Comparison of ENCODE assay signal across 17 cellular contexts in genomic region chr11:69269926-69270697, GRCh38. TPM values are rescaled to one million over a fixed set of nuclear protein-coding genes. Genes with fewer than 3 reads are reported as not detected.
A peak's percentile ranks its signal among the peaks of the same experiment; 100 is the strongest.
DNase-seq lines count a peak whose midpoint lies in the region; FAIRE-seq and TF ChIP-seq lines count a peak whose summit lies in the region.
"Had no signal": no experiment of that assay in that cellular context is flagged by ENCODE, and none has a peak within 500 bp of the region (broad histone marks: within the 10 kb centered on the region; RNA-seq: fewer than 3 reads in every experiment).

No MANE protein-coding gene starts in this region.

- H3K27me3 Mint-ChIP-seq in endothelial cell (ENCODE audit: unreplicated experiment) (peaks cover 1% of the 10 kb centered on the region), immature natural killer cell (ENCODE audit: low read depth in 3 of 3) (peaks cover 5 to 6% (median 5%) of the 10 kb centered on the region in 3 donors)

- no peak overlapping the region for H2BK12ac ChIP-seq in H1 (ENCODE audit: low read depth, low read length)

- H2BK15ac ChIP-seq in H1 (ENCODE audit: low read length): no peak overlapping the region

- H3K4me1 ChIP-seq in H1 (replicated peaks in 1 of 4; ENCODE audit: control insufficient read depth in 3 of 4, insufficient read depth in 4 of 4, low read length in 3 of 4) (no peaks in the 10 kb centered on the region), kidney (ENCODE audit: control insufficient read depth in 1 of 2, insufficient read depth in 1 of 2, low read depth in 1 of 2, low read length in 2 of 2) (no peaks in the 10 kb centered on the region), spleen (peaks cover 0 to 18% (median 4%) of the 10 kb centered on the region in 6 donors)

- TF ChIP-seq CTCF in H1 (IDR thresholded peaks at IDR 0.05; ENCODE audit: control extremely low read depth in 1 of 3, insufficient read depth in 1 of 3, low read depth in 1 of 3, low read length in 3 of 3) (no peak), kidney (IDR thresholded peaks at IDR 0.05; ENCODE audit: borderline replicate concordance, extremely low read depth, insufficient read depth) (no peak), spleen (IDR thresholded peaks at IDR 0.05 in 8 of 11, conservative IDR thresholded peaks at IDR 0.05 in 3 of 11) (no peak), endothelial cell (IDR thresholded peaks at IDR 0.05; ENCODE audit: unreplicated experiment) (no peak)

- no peak overlapping the region for H3K4me3 ChIP-seq in H1 (ENCODE audit: extremely low read depth in 1 of 4, insufficient read depth in 2 of 4, low read depth in 3 of 4, low read length in 4 of 4)
- no peak overlapping the region for H3K4me3 ChIP-seq in kidney (ENCODE audit: low read length in 2 of 2)
- no peak overlapping the region for H3K4me3 ChIP-seq in spleen

- H3K36me3 ChIP-seq in H1 (ENCODE audit: control insufficient read depth in 2 of 4, insufficient read depth in 4 of 4, low read length in 3 of 4) (no peaks in the 10 kb centered on the region), kidney (ENCODE audit: control insufficient read depth in 1 of 2, insufficient read depth in 2 of 2, low read length in 2 of 2) (no peaks in the 10 kb centered on the region), spleen (no peaks in the 10 kb centered on the region)

- no peak overlapping the region for H3K4ac ChIP-seq in H1 (replicated peaks; ENCODE audit: insufficient read length, low read depth, low read length)

- FAIRE-seq in H1 (lab: Jason Lieb, UNC) (no peak), kidney (lab: Jason Lieb, UNC) (no peak)
- FAIRE-seq: GM12891, GM18507 had no signal

- H2AFZ ChIP-seq in H1 (ENCODE audit: low read length): no peak overlapping the region

- H3K9me3 ChIP-seq in H1 (ENCODE audit: insufficient read depth in 2 of 2, low read depth in 1 of 2, low read length in 1 of 2) (no peaks in the 10 kb centered on the region), kidney (ENCODE audit: control insufficient read depth in 1 of 2, low read length in 2 of 2) (no peaks in the 10 kb centered on the region), spleen (no peaks in the 10 kb centered on the region)

- H4K91ac ChIP-seq in H1 (replicated peaks; ENCODE audit: insufficient read length, low read length): no peak overlapping the region

- H3K4me1 Mint-ChIP-seq in endothelial cell (ENCODE audit: unreplicated experiment) (peaks cover 2% of the 10 kb centered on the region), immature natural killer cell (no peaks in the 10 kb centered on the region)

- CTCF ChIA-PET in H1 (lab: Charles Lee; ENCODE audit: partially characterized antibody): interaction anchor here (1.1 to 1.6 kb wide), 4 partner anchors 17 to 161 kb away, joined by 4 to 8 read pairs (median 5); no protein-coding TSS in a partner anchor

- no peak overlapping the region for H3K56ac ChIP-seq in H1 (replicated peaks; ENCODE audit: insufficient read length, low read depth, low read length)

- no peak overlapping the region for H3K4me2 ChIP-seq in H1 (ENCODE audit: insufficient read depth in 1 of 2, low read depth in 2 of 2, low read length in 2 of 2)

- H3K18ac ChIP-seq in H1 (ENCODE audit: extremely low read depth, low read length): no peak overlapping the region

- H3K27ac Mint-ChIP-seq in endothelial cell (ENCODE audit: unreplicated experiment) (no peak overlapping the region), immature natural killer cell (no peak overlapping the region)
- H3K27ac Mint-ChIP-seq: CD4-positive, alpha-beta memory T cell had no signal

- peaks cover 6% of the 10 kb centered on the region; the same call in 1 of the 2 replicates for H3K23me2 ChIP-seq in H1 (ENCODE audit: low read depth, low read length)

- no peak overlapping the region for H4K5ac ChIP-seq in H1 (ENCODE audit: insufficient read length, low read depth, low read length)

- H3K9me3 Mint-ChIP-seq in endothelial cell (ENCODE audit: unreplicated experiment) (no peaks in the 10 kb centered on the region), immature natural killer cell (no peaks in the 10 kb centered on the region)

- no peak overlapping the region for H2BK20ac ChIP-seq in H1 (ENCODE audit: low read length)

- WGBS in H1 (ENCODE audit: extremely low coverage in 1 of 2, insufficient coverage in 1 of 2, insufficient read length in 1 of 2, insufficient replicate concordance in 2 of 2, low coverage in 1 of 2, low lambda C conversion rate in 2 of 2, missing lambda C conversion rate in 1 of 2), 2 experiments: 90% methylated on average over 19 of the region's 21 CpGs; no CpG with 5 or more reads in 1 of the 2 experiments
- WGBS in spleen, 5 donors: 91 to 95% (median 93%) methylated on average over 18 to 21 of the region's 21 CpGs

- TF ChIP-seq EP300 in H1 (IDR thresholded peaks at IDR 0.05; ENCODE audit: borderline replicate concordance in 1 of 2, low read depth in 2 of 2, low read length in 2 of 2): no peak

- H3K27ac ChIP-seq in H1 (ENCODE audit: low read depth, low read length) (no peak overlapping the region), kidney (ENCODE audit: low read depth in 2 of 2, low read length in 2 of 2) (no peak overlapping the region), spleen (no peak overlapping the region)

- no peak overlapping the region for H3K23ac ChIP-seq in H1 (ENCODE audit: insufficient read length)

- no peaks in the 10 kb centered on the region; a peak in 2 of 7 replicates for H3K27me3 ChIP-seq in H1 (replicated peaks in 1 of 4; ENCODE audit: control insufficient read depth in 3 of 4, extremely low read depth in 1 of 4, insufficient read depth in 3 of 4, low read length in 3 of 4)
- H3K27me3 ChIP-seq in spleen (replicated peaks in 1 of 7): no peaks in the 10 kb centered on the region

- H3K36me3 Mint-ChIP-seq in endothelial cell (ENCODE audit: low read depth, unreplicated experiment): no peaks in the 10 kb centered on the region
- H3K36me3 Mint-ChIP-seq in immature natural killer cell: no peaks in the 10 kb centered on the region
- H3K36me3 Mint-ChIP-seq: CD4-positive, alpha-beta memory T cell had no signal

- H3K14ac ChIP-seq in H1 (ENCODE audit: insufficient read length): no peak overlapping the region

- H4K8ac ChIP-seq in H1 (ENCODE audit: extremely low read depth, insufficient read depth, low read length): peak overlapping the region; percentile 60; the same call in 1 of the 2 replicates

- TF ChIP-seq RAD21 in H1 (IDR thresholded peaks at IDR 0.05 in 1 of 2, conservative IDR thresholded peaks at IDR 0.05 in 1 of 2; ENCODE audit: low read depth in 2 of 2, low read length in 2 of 2): no peak

- intact Hi-C loops in kidney (cut with DNase I) (no loop called here), spleen (cut with DNase I; ENCODE audit: low total_unique reads) (no loop called here)

- H2BK120ac ChIP-seq in H1 (replicated peaks; ENCODE audit: low read depth, low read length): no peak overlapping the region

- H3K9ac ChIP-seq in H1 (replicated peaks in 1 of 4; ENCODE audit: extremely low read depth in 1 of 4, low read depth in 3 of 4, low read length in 3 of 4): no peak overlapping the region
- no peak overlapping the region for H3K9ac ChIP-seq in kidney (ENCODE audit: low read length in 2 of 2)

- no peak overlapping the region for H2BK5ac ChIP-seq in H1 (ENCODE audit: low read depth, low read length)

- no peak overlapping the region for H3K4me3 Mint-ChIP-seq in endothelial cell (ENCODE audit: unreplicated experiment)
- H3K4me3 Mint-ChIP-seq in immature natural killer cell: no peak overlapping the region
- H3K4me3 Mint-ChIP-seq: CD4-positive, alpha-beta memory T cell had no signal

- H3K79me1 ChIP-seq in H1 (ENCODE audit: low read depth, low read length): no peaks in the 10 kb centered on the region

- no peak for TF ChIP-seq POLR2A in H1 (IDR thresholded peaks at IDR 0.05; ENCODE audit: control extremely low read depth in 1 of 2, low read depth in 2 of 2, low read length in 2 of 2)
- no peak for TF ChIP-seq POLR2A in spleen (IDR thresholded peaks at IDR 0.05)

- POLR2A ChIA-PET in H1 (lab: Charles Lee; ENCODE audit: partially characterized antibody): no interaction called here

- no peak overlapping the region for H2AK5ac ChIP-seq in H1 (ENCODE audit: low read depth, low read length)

- DNase-seq in H1 (ENCODE audit: low read depth in 1 of 2, low spot score in 2 of 2) (no peak), kidney (peak; percentile 54), spleen (peak; percentile 64), endothelial cell (ENCODE audit: low spot score) (no peak), immature natural killer cell (no peak), cerebellar nuclear complex (lab: John Stamatoyannopoulos, UW) (no peak)
- DNase-seq: C1 segment of cervical spinal cord; Calu3; CD4-positive, alpha-beta memory T cell; COR-L47; DMS79 treated with DMSO at 0.1 percent for 48 hours; GF-D8; GOT3; H7; HCEC 1CT had no signal

- peaks cover 0 to 3% of the 10 kb centered on the region in 2 experiments for H4K20me1 ChIP-seq in H1 (replicated peaks in 1 of 2; ENCODE audit: control insufficient read depth in 1 of 2, insufficient read depth in 2 of 2, low read length in 2 of 2)

- H3K79me2 ChIP-seq in H1 (ENCODE audit: control insufficient read depth in 1 of 2, insufficient read depth in 2 of 2, low read length in 2 of 2): no peaks in the 10 kb centered on the region

TF ChIP-seq in H1, 55 proteins besides CTCF, POLR2A, EP300 and RAD21:
- no peak for TF ChIP-seq BRCA1 (IDR thresholded peaks at IDR 0.05; ENCODE audit: low read depth, low read length)
- no peak for TF ChIP-seq MAX (IDR thresholded peaks at IDR 0.05)
- TF ChIP-seq POLR2AphosphoS5 (IDR thresholded peaks at IDR 0.05; ENCODE audit: low read depth, low read length): no peak
- TF ChIP-seq HDAC2 (IDR thresholded peaks at IDR 0.05; ENCODE audit: borderline replicate concordance in 1 of 2, low read depth in 2 of 2, low read length in 2 of 2): no peak

RNA-seq across cellular contexts. Expression of gene MYEOV, which starts 23.8 kb away (rescaled TPM):
- total RNA-seq in H1 (2021; fragmentation: NEBNext Ultra II Directional; extraction: Animal tissue kit (Norgen Biotek cat#: 25700)): 0.67 and 0.86 TPM in 2 replicates
- polyA plus RNA-seq in H1 (2011; rRNA removed) (0.44 and 1.0 TPM in 2 replicates), kidney (ENCODE audit: insufficient read depth, low read depth, low replicate concordance) (not detected), spleen (under 1 TPM; 0.06 to 0.43 (median 0.12) TPM), immature natural killer cell (not detected)
- 0.50 TPM for polyA plus RNA-seq in H1 (2011; cell fraction: cytosol; rRNA removed)
- polyA plus RNA-seq in H1 (2011; cell fraction: nucleus; rRNA removed): 2.3 TPM
- 0.47 to 1.2 TPM (median 0.68 TPM) in 3 of 4 replicates, not detected in the other for polyA plus RNA-seq in H1 (2012, experiment 1 of 2)
- polyA plus RNA-seq in H1 (2012, experiment 2 of 2): 0.20 TPM
- polyA plus RNA-seq in H1 (2013, experiment 1 of 2): 0.36 TPM
- 0.35 TPM for polyA plus RNA-seq in H1 (2013, experiment 2 of 2)
- 0.16 and 0.24 TPM in 2 replicates for polyA minus RNA-seq in H1 (2011; rRNA and poly(A)+ RNA removed)
- 0.44 TPM for polyA minus RNA-seq in H1 (2011; cell fraction: cytosol; rRNA and poly(A)+ RNA removed)
- 2.0 TPM for polyA minus RNA-seq in H1 (2011; cell fraction: nucleus; rRNA and poly(A)+ RNA removed)
- total RNA-seq in kidney (2.6 TPM), spleen (1 to 10 TPM in 2 of 7 donors, under 1 TPM in 3, not detected in 2; 0.36 to 1.4 (median 0.52) TPM), endothelial cell (ENCODE audit: unreplicated experiment) (not detected)
- total RNA-seq: CD4-positive, alpha-beta memory T cell had no signal
- polyA plus RNA-seq: CD4-positive, alpha-beta memory T cell had no signal

Comparison
In these comparisons a context has a peak if more than half of its experiments do, and no peak if none do; other contexts are left out.
1. DNase-seq: peak in kidney (single experiment) and spleen (single experiment); none in H1 (0 of 2), endothelial cell (single experiment), immature natural killer cell (0 of 3) and cerebellar nuclear complex (0 of 2).